Comparison of ENCODE assay signal across 9 cellular contexts in the genomic region with DNA sequence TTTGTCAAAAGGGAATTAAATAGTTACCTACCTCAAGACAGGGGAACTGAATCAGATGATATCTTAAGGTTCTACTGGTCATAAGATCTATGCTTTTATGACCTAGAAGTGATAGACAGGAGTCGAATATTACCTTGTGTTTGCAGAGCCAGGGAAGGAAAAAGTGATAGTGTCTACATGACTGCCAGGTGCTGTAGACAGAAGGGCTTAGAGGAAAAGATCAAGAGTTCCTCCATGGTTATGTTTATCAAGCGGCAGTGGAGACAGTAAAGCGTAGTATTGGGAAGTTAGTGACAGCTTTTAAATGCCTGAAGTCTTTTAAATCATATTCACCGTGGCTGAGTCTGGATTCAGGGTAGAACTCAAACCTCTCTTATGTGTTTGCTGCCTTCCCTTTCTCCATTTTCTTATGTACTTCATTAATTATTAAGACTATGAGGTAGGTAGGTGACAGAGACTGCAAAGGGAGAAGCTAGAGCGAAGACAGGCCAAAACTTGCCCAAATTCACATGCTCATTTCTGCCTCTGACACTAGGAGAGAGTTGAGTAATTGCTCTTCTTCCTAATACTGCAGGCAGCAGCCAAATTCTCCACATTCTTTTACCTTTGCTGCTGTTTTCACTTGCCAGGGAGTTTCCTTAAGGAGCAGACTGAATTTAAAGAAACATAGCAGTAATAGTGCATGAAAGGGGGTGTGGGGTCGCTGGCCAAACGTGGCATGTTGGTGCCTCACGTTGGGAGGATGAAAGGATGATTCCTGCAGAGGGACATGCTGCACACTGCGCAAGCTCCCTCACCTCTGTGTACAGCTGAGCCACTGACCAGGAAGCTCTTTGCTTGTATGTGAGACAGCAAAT. TPM values are rescaled to one million over a fixed set of nuclear protein-coding genes. Genes with fewer than 3 reads are reported as not detected.
A peak's percentile ranks its signal among the peaks of the same experiment; 100 is the strongest.
DNase-seq lines count a peak whose midpoint lies in the region; ATAC-seq and TF ChIP-seq lines count a peak whose summit lies in the region.
"Had no signal": no experiment of that assay in that cellular context is flagged by ENCODE, and none has a peak within 500 bp of the region (broad histone marks: within the 10 kb centered on the region; RNA-seq: fewer than 3 reads in every experiment).

No MANE protein-coding gene starts in this region.

- no peaks in the 10 kb centered on the region for H3K27me3 ChIP-seq in PC-9 (ENCODE audit: insufficient read depth, low read depth)
- no peaks in the 10 kb centered on the region for H3K27me3 ChIP-seq in esophagus squamous epithelium
- no peaks in the 10 kb centered on the region for H3K27me3 ChIP-seq in osteoblast (ENCODE audit: insufficient read depth, low read length)

- H3K4me1 ChIP-seq in PC-9 (replicated peaks; ENCODE audit: insufficient read depth) (peaks cover 73% of the 10 kb centered on the region), esophagus squamous epithelium (peaks cover 32 to 98% (median 73%) of the 10 kb centered on the region in 3 donors), osteoblast (ENCODE audit: insufficient read depth, low read length) (peaks cover 94% of the 10 kb centered on the region)

- ATAC-seq in HG03460 (IDR thresholded peaks at IDR 0.05; ENCODE audit: unreplicated experiment) (no peak), GM21528 (IDR thresholded peaks at IDR 0.05; ENCODE audit: low FRiP score, unreplicated experiment) (no peak)

- DNase-seq in Caki2 (ENCODE audit: low read depth) (peak; percentile 68), PC-9 (peak; percentile 29 to 76), esophagus squamous epithelium (lab: John Stamatoyannopoulos, UW) (no peak), osteoblast (ENCODE audit: insufficient read length, low spot score, missing footprints) (no peak), NCI-H345 (lab: John Stamatoyannopoulos, UW) (no peak)
- DNase-seq in stimulated activated CD4-positive, alpha-beta T cell treated with anti-CD3 and anti-CD28 coated beads, Interleukin-1b, Interleukin-23, amount 100 ng/mL, for 48 hours = no peak
- DNase-seq: NCI-H1092 had no signal

- peak overlapping the region; percentile 60 for H3K4me2 ChIP-seq in PC-9
- H3K4me2 ChIP-seq in osteoblast (ENCODE audit: insufficient read depth, low read length) = peak overlapping the region; percentile 57

- BruUV-seq in PC-9 (replicated peaks; lab: Mats Ljungman, UMichigan) = no TSS peak

- H3K27ac ChIP-seq in PC-9 (peak overlapping the region; percentile 52), esophagus squamous epithelium (peak overlapping the region; percentile 69 to 81 (median 70)), osteoblast (ENCODE audit: low read depth, low read length) (peak overlapping the region; percentile 19)

- H3K4me3 ChIP-seq in PC-9 = peak overlapping the region; percentile 14; the same call in 1 of the 2 replicates
- H3K4me3 ChIP-seq in esophagus squamous epithelium = peak overlapping the region in 2 of 4 donors; percentile 10 to 21
- peak overlapping the region; percentile 33 for H3K4me3 ChIP-seq in osteoblast (ENCODE audit: insufficient read depth, low read length)

- H3K9me3 ChIP-seq in PC-9 (ENCODE audit: insufficient read depth, low read depth) (no peaks in the 10 kb centered on the region), esophagus squamous epithelium (no peaks in the 10 kb centered on the region), osteoblast (ENCODE audit: low read depth, low read length) (no peaks in the 10 kb centered on the region)

- H3K79me2 ChIP-seq in PC-9 (ENCODE audit: low read depth) (peaks cover 99% of the 10 kb centered on the region), osteoblast (ENCODE audit: insufficient read depth, low read length) (peaks cover 99% of the 10 kb centered on the region)

- intact Hi-C loops in PC-9 (cut with micrococcal nuclease; ENCODE audit: unreplicated experiment) (no loop called here), esophagus squamous epithelium (cut with DNase I) (loop anchor here (10.0 kb wide), 1 partner anchor 87 kb away; no protein-coding TSS in a partner anchor)

- H3F3A ChIP-seq in PC-9 (ENCODE audit: insufficient read depth, low read depth) = peaks cover 51% of the 10 kb centered on the region

- H4K20me1 ChIP-seq in PC-9 (ENCODE audit: insufficient read depth) = no peaks in the 10 kb centered on the region; the same call in 1 of the 2 replicates
- peaks cover 54% of the 10 kb centered on the region for H4K20me1 ChIP-seq in osteoblast (ENCODE audit: insufficient read depth, low read length)

- H3K36me3 ChIP-seq in PC-9 (ENCODE audit: low read depth) (0 out of 2 replicates have a peak, but pooled peaks cover 8% of the 10 kb centered on the region), esophagus squamous epithelium (no peaks in the 10 kb centered on the region), osteoblast (ENCODE audit: insufficient read depth, low read length) (peaks cover 44% of the 10 kb centered on the region)

- no peak for TF ChIP-seq CTCF in PC-9 (conservative IDR thresholded peaks at IDR 0.05)
- peak in 1 of 6 experiments; percentile 4 for TF ChIP-seq CTCF in esophagus squamous epithelium (IDR thresholded peaks at IDR 0.05)
- no peak for TF ChIP-seq CTCF in osteoblast (IDR thresholded peaks at IDR 0.05; ENCODE audit: extremely low read depth, low read depth, low read length)

- in situ Hi-C loops in Caki2 (cut with HindIII; ENCODE audit: low pct_unique_long_range_greater_than_20kb, low sequenced_read_pairs) = no loop called here

- H2AFZ ChIP-seq in PC-9 = no peak overlapping the region
- H2AFZ ChIP-seq in osteoblast (ENCODE audit: low read length) = no peak overlapping the region

- CTCF ChIA-PET in PC-9 (lab: Charles Lee) = interaction anchor here (0.6 kb wide), 1 partner anchor 44 kb away, joined by 17 read pairs; no protein-coding TSS in a partner anchor

- POLR2A ChIA-PET in PC-9 (lab: Charles Lee; ENCODE audit: unreplicated experiment) = interaction anchor here (0.7 to 0.8 kb wide), 3 partner anchors 11 to 789 kb away, joined by 3 to 9 read pairs (median 4); a partner anchor contains a TSS

- WGBS in esophagus squamous epithelium, 2 donors = 28 to 34% methylated on average over 9 of the region's 9 CpGs

- TF ChIP-seq POLR2A in esophagus squamous epithelium (IDR thresholded peaks at IDR 0.05) = no peak

- H3K9me2 ChIP-seq in PC-9 (ENCODE audit: insufficient read depth) = no peaks in the 10 kb centered on the region

RNA-seq across cellular contexts. Expression of a gene that starts 12.1 kb away (rescaled TPM):
- total RNA-seq in Caki2 (2014; rRNA removed; shearing (Covaris generic); ENCODE audit: low replicate concordance) = 72.8 and 86.8 TPM in 2 replicates
- 133 and 154 TPM in 2 replicates for total RNA-seq in PC-9 (2021)
- 100 to 1,000 TPM in 1 of 4 donors, 10 to 100 TPM in 3; 16.4 to 107 (median 29.9) TPM for total RNA-seq in esophagus squamous epithelium
- 321 and 362 TPM in 2 replicates for total RNA-seq in osteoblast

Comparison
In these comparisons a context has a peak if more than half of its experiments do, and no peak if none do; other contexts are left out.
1. DNase-seq: peak in Caki2 (single experiment) and PC-9 (2 of 2); none in esophagus squamous epithelium (single experiment), osteoblast (single experiment), NCI-H345 (single experiment) and stimulated activated CD4-positive, alpha-beta T cell treated with anti-CD3 and anti-CD28 coated beads, Interleukin-1b, Interleukin-23, amount 100 ng/mL, for 48 hours (single experiment).
2. H3K27ac ChIP-seq: peak in every context shown above with its lines; median percentile 70 in esophagus squamous epithelium; 52 in PC-9; 19 in osteoblast.